In the genomic region with DNA sequence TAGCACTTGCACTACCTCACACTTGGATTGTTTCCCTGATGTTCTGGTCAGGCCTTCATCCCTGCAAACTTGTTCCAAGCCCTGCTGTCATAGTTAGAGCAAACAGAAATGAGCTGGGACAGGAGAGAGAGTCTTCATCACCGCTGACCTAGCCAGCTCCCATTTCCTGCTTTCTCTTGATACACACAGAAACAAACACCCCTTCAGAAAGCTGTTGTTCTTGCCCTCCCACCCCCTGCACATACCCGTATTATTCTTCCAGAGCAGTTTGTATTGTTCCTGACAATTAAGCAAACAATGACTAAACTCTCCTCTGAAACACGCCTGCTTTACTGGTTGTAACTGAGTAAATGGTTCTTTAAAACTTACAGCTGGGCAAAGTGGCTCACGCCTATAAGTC, we compare ENCODE assay signal across 1 cellular context.
A peak's percentile ranks its signal among the peaks of the same experiment; 100 is the strongest.
TF ChIP-seq lines count a peak whose summit lies in the region.

No MANE protein-coding gene starts in this region.

TF ChIP-seq in HepG2, 621 proteins besides CTCF, POLR2A, EP300 and RAD21 (continued from another document):
- TF ChIP-seq, protein P1, sequence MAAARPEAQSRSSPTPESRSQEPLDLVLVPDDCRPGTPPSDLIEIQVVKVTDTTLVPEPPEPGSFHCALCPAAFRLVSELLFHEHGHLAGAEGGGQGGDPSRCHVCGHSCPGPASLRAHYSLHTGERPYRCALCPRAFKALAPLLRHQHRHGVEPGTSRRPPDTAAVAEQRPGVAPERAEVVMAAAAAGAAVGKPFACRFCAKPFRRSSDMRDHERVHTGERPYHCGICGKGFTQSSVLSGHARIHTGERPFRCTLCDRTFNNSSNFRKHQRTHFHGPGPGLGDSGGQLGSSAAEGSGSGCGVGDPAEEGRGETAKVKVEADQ (CRISPR knock-in tag; IDR thresholded peaks at IDR 0.05; ENCODE audit: borderline replicate concordance), result no peak
- TF ChIP-seq SOX6 (IDR thresholded peaks at IDR 0.05), result no peak
- peak; percentile 13; the same call in 1 of the 2 replicates for TF ChIP-seq SOX6 (CRISPR knock-in tag; IDR thresholded peaks at IDR 0.05)
- no peak for TF ChIP-seq SMYD3 (CRISPR knock-in tag; IDR thresholded peaks at IDR 0.05)
- peak; percentile 58; the same call in 1 of the 2 replicates for TF ChIP-seq SOX5 (CRISPR knock-in tag; IDR thresholded peaks at IDR 0.05; ENCODE audit: borderline replicate concordance)
- no peak for TF ChIP-seq CREB1 (IDR thresholded peaks at IDR 0.05)
- no peak for TF ChIP-seq CREB1 (CRISPR knock-in tag; IDR thresholded peaks at IDR 0.05)
- TF ChIP-seq, protein P2, sequence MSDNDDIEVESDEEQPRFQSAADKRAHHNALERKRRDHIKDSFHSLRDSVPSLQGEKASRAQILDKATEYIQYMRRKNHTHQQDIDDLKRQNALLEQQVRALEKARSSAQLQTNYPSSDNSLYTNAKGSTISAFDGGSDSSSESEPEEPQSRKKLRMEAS (IDR thresholded peaks at IDR 0.05), result no peak
- no peak for TF ChIP-seq REXO4 (CRISPR knock-in tag; IDR thresholded peaks at IDR 0.05; ENCODE audit: borderline replicate concordance)
